In genomic region chr1:109075531-109076490, GRCh38 we compare ENCODE assay signal across 8 cellular contexts. TPM values are rescaled to one million over a fixed set of nuclear protein-coding genes. Genes with fewer than 3 reads are reported as not detected.
DNase-seq lines count a peak whose midpoint lies in the region; ATAC-seq and TF ChIP-seq lines count a peak whose summit lies in the region.

A gene with protein sequence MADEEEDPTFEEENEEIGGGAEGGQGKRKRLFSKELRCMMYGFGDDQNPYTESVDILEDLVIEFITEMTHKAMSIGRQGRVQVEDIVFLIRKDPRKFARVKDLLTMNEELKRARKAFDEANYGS (minus strand): TSS chr1:109076003. CDS start chr1:109075947, 56 bp downstream.

- intact Hi-C loops in mucosa of descending colon (cut with DNase I, micrococcal nuclease), result no loop called here

- H3K4me1 ChIP-seq in mucosa of descending colon (ENCODE audit: low read depth), result peaks cover 9% of the 10 kb centered on the region

- peak; percentile 31 for TF ChIP-seq CTCF in epithelial cell of esophagus (IDR thresholded peaks at IDR 0.05; ENCODE audit: insufficient read depth, low read depth, low read length, missing control alignments)
- TF ChIP-seq CTCF in mucosa of descending colon (IDR thresholded peaks at IDR 0.05), result no peak

- peak; percentile 99 for ATAC-seq in GM21526 (IDR thresholded peaks at IDR 0.05; ENCODE audit: low FRiP score, unreplicated experiment)
- ATAC-seq in mucosa of descending colon, result peak; percentile 100

- H3K36me3 ChIP-seq in mucosa of descending colon (ENCODE audit: low read depth), result no peaks in the 10 kb centered on the region

- DNase-seq in DMS114 treated with DMSO at 0.1 percent for 48 hours (lab: John Stamatoyannopoulos, UW; ENCODE audit: unreplicated experiment) (peak; percentile 96), HuH-7.5 (ENCODE audit: low spot score) (peak; percentile 91), OCI-M2 (lab: John Stamatoyannopoulos, UW; ENCODE audit: unreplicated experiment) (peak; percentile 21), activated T-cell treated with anti-CD3 and anti-CD28 coated beads for 4 hours (peak; percentile 77), epithelial cell of esophagus (ENCODE audit: low read depth) (peak; percentile 96), mucosa of descending colon (peak; percentile 94 to 97 (median 95))
- DNase-seq in stimulated activated CD8-positive, alpha-beta memory T cell treated with anti-CD3 and anti-CD28 coated beads, Interleukin-4, amount 100 ng/mL, for 24 hours (ENCODE audit: low read depth), result peak; percentile 87

- no peaks in the 10 kb centered on the region for H3K9me3 ChIP-seq in mucosa of descending colon

- peak within 1 kb of the TSS; percentile 90 for H3K4me3 ChIP-seq in epithelial cell of esophagus (ENCODE audit: low read length)
- peak within 1 kb of the TSS; percentile 42 for H3K4me3 ChIP-seq in mucosa of descending colon

RNA-seq across cellular contexts. Expression of the gene that starts here (rescaled TPM):
- total RNA-seq in mucosa of descending colon, result 10 to 100 TPM; 35.7 to 52.8 (median 36.5) TPM

Comparison
In these comparisons a context has a peak if more than half of its experiments do, and no peak if none do; other contexts are left out.
1. Peak in every context shown above with its lines: DNase-seq, ATAC-seq and H3K4me3 ChIP-seq.
2. DNase-seq: peak in every context shown above with its lines; median percentile 96 in DMS114 treated with DMSO at 0.1 percent for 48 hours; 96 in epithelial cell of esophagus; 95 in mucosa of descending colon; 91 in HuH-7.5; 87 in stimulated activated CD8-positive, alpha-beta memory T cell treated with anti-CD3 and anti-CD28 coated beads, Interleukin-4, amount 100 ng/mL, for 24 hours; 77 in activated T-cell treated with anti-CD3 and anti-CD28 coated beads for 4 hours; 21 in OCI-M2.